ENCODE assay signal across 23 cellular contexts in genomic region chr2:18118703-18119102, GRCh38.
DNase-seq lines count a peak whose midpoint lies in the region; ATAC-seq and TF ChIP-seq lines count a peak whose summit lies in the region.
"Had no signal": no experiment of that assay in that cellular context is flagged by ENCODE, and none has a peak within 500 bp of the region (broad histone marks: within the 10 kb centered on the region; RNA-seq: fewer than 3 reads in every experiment).

No MANE protein-coding gene starts in this region.

- H3K4me1 ChIP-seq in IMR-90 (ENCODE audit: control insufficient read depth, insufficient read depth, low read length) (no peaks in the 10 kb centered on the region), trophoblast cell (ENCODE audit: control insufficient read depth in 1 of 2, insufficient read depth in 2 of 2, low read length in 2 of 2) (no peaks in the 10 kb centered on the region)
- H3K4me1 ChIP-seq: A549, colonic mucosa, upper lobe of left lung had no signal

- H2AK5ac ChIP-seq in IMR-90 (ENCODE audit: low read depth, low read length) (no peak overlapping the region), trophoblast cell (ENCODE audit: low read length) (no peak overlapping the region)

- POLR2A ChIA-PET in IMR-90 (lab: Charles Lee; ENCODE audit: unreplicated experiment), result no interaction called here

- no peak for TF ChIP-seq POLR2A in IMR-90 (IDR thresholded peaks at IDR 0.05; ENCODE audit: low read depth, low read length)

- TF ChIP-seq CTCF in AG09309 (IDR thresholded peaks at IDR 0.05; ENCODE audit: control insufficient read depth, insufficient read depth, low read depth, low read length, missing control alignments) (no peak), IMR-90 (conservative IDR thresholded peaks at IDR 0.05; ENCODE audit: low read depth, low read length) (no peak), astrocyte of the spinal cord (IDR thresholded peaks at IDR 0.05; ENCODE audit: low read depth, low read length) (no peak)

- no peak for ATAC-seq in IMR-90 (ENCODE audit: low read depth)
- ATAC-seq: A549; activated CD8-positive, alpha-beta T cell treated with anti-CD3 and anti-CD28 coated beads for 36 hours; effector memory CD8-positive, alpha-beta T cell; esophagus mucosa had no signal

- H3K18ac ChIP-seq in IMR-90 (ENCODE audit: low read depth, low read length) (no peak overlapping the region), trophoblast cell (ENCODE audit: low read length) (no peak overlapping the region)

- H3K4ac ChIP-seq in IMR-90 (ENCODE audit: low read depth, low read length) (no peak overlapping the region), trophoblast cell (ENCODE audit: low read depth, low read length) (no peak overlapping the region)

- no peak overlapping the region for H2BK15ac ChIP-seq in IMR-90 (ENCODE audit: low read depth, low read length)

- H4K12ac ChIP-seq in trophoblast cell (ENCODE audit: low read depth, low read length), result no peak overlapping the region

- H3K27ac ChIP-seq in IMR-90 (ENCODE audit: insufficient read depth, low read length) (no peak overlapping the region), trophoblast cell (ENCODE audit: low read depth, low read length) (no peak overlapping the region)
- H3K27ac ChIP-seq: A549, colonic mucosa, upper lobe of left lung had no signal

- H3K4me2 ChIP-seq in IMR-90 (ENCODE audit: low read depth, low read length), result no peak overlapping the region
- H3K4me2 ChIP-seq in trophoblast cell (ENCODE audit: low read length), result no peak overlapping the region
- H3K4me2 ChIP-seq: A549 had no signal

- no peaks in the 10 kb centered on the region for H3K79me2 ChIP-seq in trophoblast cell (ENCODE audit: control insufficient read depth, insufficient read depth, low read length, poor library complexity)

- no peaks in the 10 kb centered on the region for H4K20me1 ChIP-seq in IMR-90 (ENCODE audit: insufficient read depth, low read length)

- no peak overlapping the region for H2AK9ac ChIP-seq in IMR-90 (replicated peaks; ENCODE audit: low read depth, low read length, poor library complexity)

- H2BK20ac ChIP-seq in IMR-90 (ENCODE audit: low read depth, low read length), result peak overlapping the region; percentile 14; the same call in 1 of the 2 replicates

- no peak for TF ChIP-seq RAD21 in IMR-90 (IDR thresholded peaks at IDR 0.05; ENCODE audit: low read length)

- H3K36me3 ChIP-seq in IMR-90 (ENCODE audit: control insufficient read depth, insufficient read depth, low read length) (no peaks in the 10 kb centered on the region), trophoblast cell (ENCODE audit: control insufficient read depth in 1 of 2, insufficient read depth in 2 of 2, low read length in 2 of 2) (no peaks in the 10 kb centered on the region)
- H3K36me3 ChIP-seq: colonic mucosa, upper lobe of left lung had no signal

- H3K9ac ChIP-seq in IMR-90 (ENCODE audit: low read depth, low read length) (no peak overlapping the region), trophoblast cell (ENCODE audit: low read length) (no peak overlapping the region)

- H3K79me1 ChIP-seq in IMR-90 (ENCODE audit: low read depth in 1 of 2, low read length in 2 of 2) (no peaks in the 10 kb centered on the region), trophoblast cell (ENCODE audit: low read length) (no peaks in the 10 kb centered on the region)

- dilution Hi-C loops in IMR-90 (cut with HindIII; ENCODE audit: low sequenced_read_pairs, unreplicated experiment), result no loop called here

- H3K9me1 ChIP-seq in IMR-90 (ENCODE audit: insufficient read depth, low read length), result no peaks in the 10 kb centered on the region; the same call in 1 of the 2 replicates

- CTCF ChIA-PET in IMR-90 (lab: Yijun Ruan, JAX), result interaction anchor here (0.9 to 2.1 kb wide), 3 partner anchors 10 to 31 kb away, joined by 3 to 6 read pairs (median 5); no protein-coding TSS in a partner anchor

- DNase-seq in AG09309 (ENCODE audit: low read depth) (peak; percentile 41), IMR-90 (peak; percentile 36), astrocyte of the spinal cord (ENCODE audit: low read depth, low spot score) (peak; percentile 26), iris pigment epithelial cell (ENCODE audit: low read depth) (peak; percentile 9), SIG-M5 (lab: John Stamatoyannopoulos, UW) (no peak), GDM1 (lab: John Stamatoyannopoulos, UW) (no peak), NCI-H82 (lab: John Stamatoyannopoulos, UW) (no peak), trophoblast cell (no peak)
- DNase-seq: activated CD8-positive, alpha-beta T cell treated with anti-CD3 and anti-CD28 coated beads for 36 hours; activated effector memory CD4-positive, alpha-beta T cell treated with Interleukin-2 at 50 U/mL for 16 hours; activated naive CD8-positive, alpha-beta T cell treated with anti-CD3 and anti-CD28 coated beads for 36 hours; C1 segment of cervical spinal cord; colonic mucosa; effector memory CD8-positive, alpha-beta T cell; kidney glomerular epithelial cell; NCI-H1417 treated with DMSO at 0.1 percent for 48 hours; NCI-H2107; NCI-H446 treated with DMSO at 0.1 percent for 48 hours; stimulated activated CD4-positive, alpha-beta T cell treated with anti-CD3 and anti-CD28 coated beads, Interleukin-1b, Interleukin-23, amount 100 ng/mL, for 48 hours; T-helper 9 cell; upper lobe of left lung had no signal

- H4K91ac ChIP-seq in IMR-90 (ENCODE audit: insufficient read depth, low read depth, low read length) (no peak overlapping the region), trophoblast cell (ENCODE audit: low read depth, low read length) (no peak overlapping the region)

- in situ Hi-C loops in IMR-90 (cut with MboI; ENCODE audit: low sequenced_read_pairs) (no loop called here), astrocyte of the spinal cord (cut with HindIII; ENCODE audit: low sequenced_read_pairs) (no loop called here)

- H4K5ac ChIP-seq in IMR-90 (ENCODE audit: low read depth, low read length), result no peak overlapping the region

- H3K14ac ChIP-seq in IMR-90 (replicated peaks; ENCODE audit: low read depth, low read length) (no peak overlapping the region), trophoblast cell (ENCODE audit: low read length) (no peak overlapping the region)

- H2AFZ ChIP-seq in IMR-90 (replicated peaks; ENCODE audit: low read length, poor library complexity), result peak overlapping the region; percentile 18
- no peak overlapping the region for H2AFZ ChIP-seq in trophoblast cell (ENCODE audit: insufficient read depth, low read length, poor library complexity)

- intact Hi-C loops in IMR-90 (cut with micrococcal nuclease), result loop anchor here (2.0 kb wide), 1 partner anchor 260 kb away; no protein-coding TSS in a partner anchor

- H3K23ac ChIP-seq in IMR-90 (ENCODE audit: low read depth, low read length) (no peak overlapping the region), trophoblast cell (ENCODE audit: low read length) (no peak overlapping the region)

- no peak overlapping the region for H4K8ac ChIP-seq in IMR-90 (ENCODE audit: low read depth in 2 of 2, low read length in 2 of 2)
- H4K8ac ChIP-seq in trophoblast cell (ENCODE audit: low read depth, low read length), result no peak overlapping the region

- no peaks in the 10 kb centered on the region for H3K9me3 ChIP-seq in IMR-90 (ENCODE audit: control insufficient read depth, insufficient read depth, low read length)
- no peaks in the 10 kb centered on the region for H3K9me3 ChIP-seq in trophoblast cell (ENCODE audit: insufficient read depth, low read depth, low read length)
- H3K9me3 ChIP-seq: A549, colonic mucosa, upper lobe of left lung had no signal

- H2BK5ac ChIP-seq in IMR-90 (ENCODE audit: low read depth, low read length, poor library complexity, severe bottlenecking) (no peak overlapping the region), trophoblast cell (ENCODE audit: low read depth, low read length, poor library complexity) (no peak overlapping the region)

- no TSS peak for BruUV-seq in IMR-90 (replicated peaks; lab: Mats Ljungman, UMichigan)

- no peak overlapping the region for H2BK12ac ChIP-seq in trophoblast cell (ENCODE audit: low read length)

- no peak overlapping the region for H2BK120ac ChIP-seq in IMR-90 (ENCODE audit: low read depth, low read length)
- no peak overlapping the region for H2BK120ac ChIP-seq in trophoblast cell (ENCODE audit: insufficient read depth, low read length, poor library complexity)

- no CpG with 5 or more reads among the region's 5 CpGs for WGBS in IMR-90 (ENCODE audit: extremely low coverage in 2 of 2, insufficient read length in 1 of 2), 2 experiments
- whole genome bisulfite sequencing in trophoblast cell (ENCODE audit: extremely low coverage, insufficient coverage, insufficient read length), result no CpG with 5 or more reads among the region's 5 CpGs

- H3K56ac ChIP-seq in IMR-90 (ENCODE audit: extremely low read depth, insufficient read depth, low read length), result no peak overlapping the region

- H3K4me3 ChIP-seq in AG09309 (ENCODE audit: control insufficient read depth, low read depth, low read length), result no peak overlapping the region
- no peak overlapping the region for H3K4me3 ChIP-seq in IMR-90 (ENCODE audit: insufficient read depth, low read depth, low read length)
- H3K4me3 ChIP-seq in astrocyte of the spinal cord (ENCODE audit: low read depth, low read length), result no peak overlapping the region
- no peak overlapping the region for H3K4me3 ChIP-seq in trophoblast cell (ENCODE audit: low read depth, low read length)
- H3K4me3 ChIP-seq: A549, colonic mucosa, upper lobe of left lung had no signal

- H3K27me3 ChIP-seq in IMR-90 (ENCODE audit: control insufficient read depth, insufficient read depth, low read length) (no peaks in the 10 kb centered on the region; the same call in 1 of the 2 replicates), trophoblast cell (ENCODE audit: insufficient read depth, low read length) (no peaks in the 10 kb centered on the region)
- H3K27me3 ChIP-seq: colonic mucosa, upper lobe of left lung had no signal

TF ChIP-seq in IMR-90, 13 proteins besides CTCF, POLR2A, EP300 and RAD21:
- TF ChIP-seq MAFK (IDR thresholded peaks at IDR 0.05; ENCODE audit: low read depth, low read length) (no peak), NFE2L2 (IDR thresholded peaks at IDR 0.05; ENCODE audit: low read depth, low read length) (peak; percentile 60; the same call in 1 of the 2 replicates), BHLHE40 (IDR thresholded peaks at IDR 0.05; ENCODE audit: low read depth, low read length) (no peak)
TF ChIP-seq in IMR-90: peak in this region for 1.

Comparison
In these comparisons a context has a peak if more than half of its experiments do, and no peak if none do; other contexts are left out.
1. DNase-seq: peak in AG09309 (single experiment), IMR-90 (single experiment), astrocyte of the spinal cord (single experiment) and iris pigment epithelial cell (single experiment); none in SIG-M5 (single experiment), GDM1 (single experiment), NCI-H82 (single experiment) and trophoblast cell (0 of 2).